15 cellular contexts compared by ENCODE assay signal in the genomic region with DNA sequence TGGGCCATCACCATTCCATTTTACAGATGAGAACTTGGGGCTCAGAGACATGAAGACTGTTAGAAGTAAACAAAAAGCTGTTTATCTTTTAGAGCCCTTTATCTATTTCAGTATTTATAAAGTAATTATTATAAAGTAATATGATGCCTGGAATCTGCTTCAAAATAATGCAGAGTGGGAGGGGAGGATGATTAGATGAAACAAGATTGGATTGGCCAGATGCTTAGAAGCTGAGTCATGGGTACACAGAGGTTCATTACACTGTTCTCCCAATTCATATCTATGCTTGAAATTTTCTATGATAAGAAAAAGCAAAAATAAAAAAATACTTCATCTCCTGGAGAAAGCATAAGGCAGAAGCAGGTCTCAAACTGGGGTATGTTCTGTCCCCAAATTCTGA. TPM values are rescaled to one million over a fixed set of nuclear protein-coding genes. Genes with fewer than 3 reads are reported as not detected.
A peak's percentile ranks its signal among the peaks of the same experiment; 100 is the strongest.
DNase-seq lines count a peak whose midpoint lies in the region; ATAC-seq, FAIRE-seq and TF ChIP-seq lines count a peak whose summit lies in the region.
"Had no signal": no experiment of that assay in that cellular context is flagged by ENCODE, and none has a peak within 500 bp of the region (broad histone marks: within the 10 kb centered on the region; RNA-seq: fewer than 3 reads in every experiment).

No MANE protein-coding gene starts in this region.

- no peak for ATAC-seq in HG02870 (IDR thresholded peaks at IDR 0.05; ENCODE audit: unreplicated experiment)
- ATAC-seq in activated CD4-positive, CD25-positive, alpha-beta regulatory T cell treated with anti-CD3 and anti-CD28 coated beads, Interleukin-2, amount 50 U/mL, for 24 hours = no peak

- H3K9ac ChIP-seq in smooth muscle cell (ENCODE audit: low read depth) = no peak overlapping the region

- peaks cover 89% of the 10 kb centered on the region for H4K20me1 ChIP-seq in smooth muscle cell (ENCODE audit: low read depth)

- H3F3A ChIP-seq in smooth muscle cell (ENCODE audit: low read depth) = peaks cover 32% of the 10 kb centered on the region

- peaks cover 65% of the 10 kb centered on the region for H3K4me1 ChIP-seq in SJSA1 (replicated peaks)
- H3K4me1 ChIP-seq in smooth muscle cell (ENCODE audit: low read depth) = peaks cover 40% of the 10 kb centered on the region

- no peak overlapping the region for H2AFZ ChIP-seq in smooth muscle cell (ENCODE audit: low read depth)

- DNase-seq in SJSA1 (ENCODE audit: low read depth in 1 of 2, low spot score in 2 of 2) (peak in 1 of 2 experiments; percentile 44), fibroblast of pulmonary artery (ENCODE audit: low read depth) (peak; percentile 49), smooth muscle cell (lab: John Stamatoyannopoulos, UW; ENCODE audit: unreplicated experiment) (no peak), NK-92 (lab: John Stamatoyannopoulos, UW; ENCODE audit: unreplicated experiment) (no peak)
- DNase-seq in stimulated activated CD4-positive, alpha-beta T cell treated with anti-CD3 and anti-CD28 coated beads, Interleukin-4, amount 100 ng/mL, for 24 hours = no peak
- DNase-seq: activated CD8-positive, alpha-beta T cell treated with anti-CD3 and anti-CD28 coated beads for 36 hours; DND-41; hippocampal formation; NCI-H1417; SHP77 treated with DMSO at 0.1 percent for 48 hours had no signal

- H3K27me3 ChIP-seq in SJSA1 (replicated peaks) (no peaks in the 10 kb centered on the region), smooth muscle cell (ENCODE audit: low read depth) (no peaks in the 10 kb centered on the region)
- H3K27me3 ChIP-seq: neutrophil had no signal

- no peak overlapping the region for H3K4me3 ChIP-seq in SJSA1
- no peak overlapping the region for H3K4me3 ChIP-seq in fibroblast of pulmonary artery (replicated peaks; ENCODE audit: low read depth, low read length)
- no peak overlapping the region for H3K4me3 ChIP-seq in smooth muscle cell

- H3K27ac ChIP-seq in SJSA1 (peak overlapping the region; percentile 76), smooth muscle cell (ENCODE audit: low read depth) (peak overlapping the region; percentile 64)
- H3K27ac ChIP-seq: neutrophil had no signal

- peak overlapping the region; percentile 58 for H3K4me2 ChIP-seq in smooth muscle cell

- TF ChIP-seq CTCF in fibroblast of pulmonary artery (IDR thresholded peaks at IDR 0.05; ENCODE audit: low read length, missing control alignments) (no peak), smooth muscle cell (IDR thresholded peaks at IDR 0.05; ENCODE audit: borderline replicate concordance, insufficient read depth, poor library complexity, severe bottlenecking) (no peak)

- H3K36me3 ChIP-seq in SJSA1 (no peaks in the 10 kb centered on the region), smooth muscle cell (ENCODE audit: low read depth) (no peaks in the 10 kb centered on the region)

- FAIRE-seq in G401.6 (lab: Jason Lieb, UNC) = peak; percentile 97
- FAIRE-seq: H54 had no signal

- no peaks in the 10 kb centered on the region for H3K9me3 ChIP-seq in SJSA1 (replicated peaks)
- no peaks in the 10 kb centered on the region for H3K9me3 ChIP-seq in smooth muscle cell (replicated peaks; ENCODE audit: low read depth)
- H3K9me3 ChIP-seq: neutrophil had no signal

- H3K79me2 ChIP-seq in smooth muscle cell (ENCODE audit: low read depth) = peaks cover 65% of the 10 kb centered on the region

RNA-seq across cellular contexts. Expression of gene TOM1L2, which starts 29.4 kb away (rescaled TPM):
- total RNA-seq in SJSA1 (2014; rRNA removed; shearing (Covaris generic)) = 32.0 and 36.4 TPM in 2 replicates
- total RNA-seq in smooth muscle cell = 27.0 and 27.3 TPM in 2 replicates
- 20.3 and 37.9 TPM in 2 replicates for polyA plus RNA-seq in smooth muscle cell

RNA-seq across cellular contexts. Expression of gene DRC3, which starts 29.8 kb away (rescaled TPM):
- 1.8 TPM in 1 of 2 replicates, not detected in the other for total RNA-seq in SJSA1 (2014; rRNA removed; shearing (Covaris generic))
- 0.72 TPM in 1 of 2 replicates, not detected in the other for total RNA-seq in smooth muscle cell
- 0.83 and 2.4 TPM in 2 replicates for polyA plus RNA-seq in smooth muscle cell
